8 cellular contexts compared by ENCODE assay signal in the genomic region with DNA sequence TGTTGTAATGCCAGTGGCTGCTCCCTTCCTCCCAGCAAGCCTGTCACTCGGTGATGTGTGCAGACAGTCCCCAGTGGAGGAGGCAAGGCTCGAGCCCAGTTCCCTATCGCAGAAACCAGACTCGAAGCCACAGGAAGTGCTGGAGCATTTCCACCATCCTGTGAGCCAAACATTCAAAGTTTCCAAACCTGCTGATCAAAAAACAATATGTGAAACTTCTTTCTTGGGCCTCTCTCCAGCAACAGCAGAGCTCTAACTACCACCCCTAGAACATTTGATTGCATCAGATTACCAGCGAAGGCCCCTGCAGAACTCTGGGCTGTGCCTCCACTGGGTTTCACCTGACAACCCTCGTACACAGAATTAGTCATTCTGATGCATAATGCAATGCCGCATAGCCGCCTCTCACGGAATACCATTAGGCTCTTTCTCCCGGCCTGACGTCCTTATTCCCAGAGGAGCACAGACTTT.
DNase-seq lines count a peak whose midpoint lies in the region; ATAC-seq and TF ChIP-seq lines count a peak whose summit lies in the region.

No MANE protein-coding gene starts in this region.

- DNase-seq in activated T-helper 9 cell treated with anti-CD3 and anti-CD28 coated beads, Interleukin-2, amount 50 U/mL, for 16 hours (ENCODE audit: low read depth) = peak; percentile 62
- DNase-seq in cardiac septum (ENCODE audit: low spot score) (peak; percentile 89), gastrocnemius medialis (peak; percentile 67 to 79), NCI-H2196 (lab: John Stamatoyannopoulos, UW; ENCODE audit: unreplicated experiment) (no peak), NCI-H774 (lab: John Stamatoyannopoulos, UW) (no peak), NCI-H2081 (lab: John Stamatoyannopoulos, UW) (no peak)

- H3K27me3 ChIP-seq in Loucy (ENCODE audit: insufficient read depth, low read length, poor library complexity, severe bottlenecking) = no peaks in the 10 kb centered on the region
- no peaks in the 10 kb centered on the region for H3K27me3 ChIP-seq in gastrocnemius medialis

- TF ChIP-seq CTCF in Loucy (conservative IDR thresholded peaks at IDR 0.05; ENCODE audit: low read length) (no peak), gastrocnemius medialis (IDR thresholded peaks at IDR 0.05 in 4 of 5, conservative IDR thresholded peaks at IDR 0.05 in 1 of 5) (no peak)

- H3K36me3 ChIP-seq in Loucy (ENCODE audit: insufficient read depth, low read length) (no peaks in the 10 kb centered on the region), gastrocnemius medialis (no peaks in the 10 kb centered on the region)

- no peak for TF ChIP-seq POLR2A in gastrocnemius medialis (IDR thresholded peaks at IDR 0.05)

- peak overlapping the region; percentile 6; the same call in 1 of the 2 replicates for H2AFZ ChIP-seq in Loucy (ENCODE audit: low read length)

- no peaks in the 10 kb centered on the region for H3K9me3 ChIP-seq in Loucy (ENCODE audit: insufficient read depth, low read depth, low read length)
- no peaks in the 10 kb centered on the region for H3K9me3 ChIP-seq in gastrocnemius medialis

- intact Hi-C loops in cardiac septum (cut with DNase I) = loop anchor here (2.0 to 10.0 kb wide), 2 partner anchors 86 to 140 kb away; no protein-coding TSS in a partner anchor
- intact Hi-C loops in gastrocnemius medialis (cut with DNase I; ENCODE audit: low total_unique reads) = loop anchor here (10.0 kb wide), 2 partner anchors 90 to 150 kb away; a partner anchor contains a TSS

- H3K27ac ChIP-seq in gastrocnemius medialis = peak overlapping the region; percentile 70 to 80 (median 72)

- H4K20me1 ChIP-seq in Loucy (ENCODE audit: insufficient read depth, low read length, poor library complexity, severe bottlenecking) = peaks cover 11% of the 10 kb centered on the region

- no peaks in the 10 kb centered on the region for H3K9me2 ChIP-seq in Loucy (replicated peaks; ENCODE audit: low read depth, low read length)

- peak overlapping the region; percentile 81 for H3K4me3 ChIP-seq in Loucy (ENCODE audit: low read length, poor library complexity, severe bottlenecking)
- no peak overlapping the region for H3K4me3 ChIP-seq in gastrocnemius medialis

- in situ Hi-C loops in gastrocnemius medialis (cut with MboI; ENCODE audit: low sequenced_read_pairs in 4 of 4) = no loop called here

- peak overlapping the region; percentile 80 for H3K4me2 ChIP-seq in Loucy (ENCODE audit: low read depth, low read length, poor library complexity, severe bottlenecking)

- peaks cover 38% of the 10 kb centered on the region for H3K79me2 ChIP-seq in Loucy (ENCODE audit: insufficient read depth, low read length)

- H3K9ac ChIP-seq in Loucy (ENCODE audit: low read depth, low read length, poor library complexity, severe bottlenecking) = peak overlapping the region; percentile 72

- peaks cover 22% of the 10 kb centered on the region for H3F3A ChIP-seq in Loucy (ENCODE audit: low read depth)

- ATAC-seq in GM18867 (IDR thresholded peaks at IDR 0.05; ENCODE audit: unreplicated experiment) (peak; percentile 35), gastrocnemius medialis (peak; percentile 85 to 91)

- H3K4me1 ChIP-seq in Loucy (ENCODE audit: insufficient read depth, low read length, poor library complexity, severe bottlenecking) = peaks cover 84% of the 10 kb centered on the region
- peaks cover 9 to 33% of the 10 kb centered on the region in 2 donors for H3K4me1 ChIP-seq in gastrocnemius medialis

Comparison
In these comparisons a context has a peak if more than half of its experiments do, and no peak if none do; other contexts are left out.
1. DNase-seq: peak in activated T-helper 9 cell treated with anti-CD3 and anti-CD28 coated beads, Interleukin-2, amount 50 U/mL, for 16 hours (single experiment), cardiac septum (single experiment) and gastrocnemius medialis (2 of 2); none in NCI-H2196 (single experiment), NCI-H774 (single experiment) and NCI-H2081 (0 of 2).